ENCODE assay signal across 1 cellular context in genomic region chr1:222373831-222374603, GRCh38.
TF ChIP-seq lines count a peak whose summit lies in the region.

No MANE protein-coding gene starts in this region.

TF ChIP-seq in WTC11, 78 proteins besides CTCF, POLR2A, EP300 and RAD21 (continued from another document):
- TF ChIP-seq CDX4 (CRISPR knock-in tag; IDR thresholded peaks at IDR 0.05; ENCODE audit: borderline replicate concordance) (no peak), GABPB1 (CRISPR knock-in tag; IDR thresholded peaks at IDR 0.05) (no peak), RORB (CRISPR knock-in tag; IDR thresholded peaks at IDR 0.05) (no peak), ZNF219 (CRISPR knock-in tag; IDR thresholded peaks at IDR 0.05; ENCODE audit: borderline replicate concordance) (no peak), HMGA2 (CRISPR knock-in tag; IDR thresholded peaks at IDR 0.05) (no peak), NFATC4 (CRISPR knock-in tag; IDR thresholded peaks at IDR 0.05) (no peak)
